Comparison of ENCODE assay signal across 20 cellular contexts in the genomic region with DNA sequence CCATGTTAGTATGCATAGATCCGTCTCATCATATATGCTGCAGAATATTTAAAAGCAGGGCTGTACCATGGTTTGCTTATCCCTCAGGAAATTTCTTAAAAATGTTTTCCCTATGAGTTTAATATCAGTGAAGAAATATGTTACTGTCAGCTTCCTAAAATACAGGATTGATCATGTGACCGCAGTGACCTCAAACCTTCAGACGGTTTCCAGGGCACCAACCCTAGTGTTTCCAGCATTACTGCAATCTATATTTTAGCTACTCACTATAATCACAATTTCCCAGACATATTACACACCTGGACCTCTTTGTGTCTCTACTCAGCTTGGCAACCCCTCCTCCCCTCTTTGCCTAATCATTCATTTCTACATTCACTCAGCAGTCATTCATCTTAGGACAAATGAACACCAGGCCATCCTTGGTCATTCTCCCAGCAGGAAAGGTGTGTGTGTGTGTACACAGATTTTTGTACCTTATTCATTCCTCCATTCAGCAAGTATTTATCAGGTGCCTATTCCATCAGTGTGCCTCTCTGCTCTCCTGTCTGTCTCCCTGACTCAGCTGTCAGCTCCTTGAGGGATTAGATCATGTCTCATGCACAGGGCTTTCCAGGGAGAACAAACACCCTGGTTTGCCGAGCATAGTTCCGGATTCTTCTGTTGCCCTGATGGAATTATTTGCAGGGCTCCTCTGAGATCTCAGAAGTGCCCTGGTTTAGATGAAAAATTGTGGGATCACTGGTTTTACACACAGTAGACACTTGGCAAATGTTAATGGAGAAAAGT. TPM values are rescaled to one million over a fixed set of nuclear protein-coding genes. Genes with fewer than 3 reads are reported as not detected.
DNase-seq lines count a peak whose midpoint lies in the region; FAIRE-seq and TF ChIP-seq lines count a peak whose summit lies in the region.
"Had no signal": no experiment of that assay in that cellular context is flagged by ENCODE, and none has a peak within 500 bp of the region (broad histone marks: within the 10 kb centered on the region; RNA-seq: fewer than 3 reads in every experiment).

No MANE protein-coding gene starts in this region.

- H3K36me3 ChIP-seq in SJSA1 = no peaks in the 10 kb centered on the region
- no peaks in the 10 kb centered on the region for H3K36me3 ChIP-seq in keratinocyte (ENCODE audit: control insufficient read depth in 2 of 2, extremely low read depth in 1 of 2, insufficient read depth in 2 of 2, low read length in 2 of 2)
- H3K36me3 ChIP-seq: esophagus squamous epithelium, sigmoid colon had no signal

- H3K4me2 ChIP-seq in keratinocyte (ENCODE audit: control insufficient read depth, extremely low read depth, insufficient read depth, low read depth, low read length) = no peak overlapping the region

- no peak overlapping the region for H2AFZ ChIP-seq in keratinocyte (ENCODE audit: control insufficient read depth, low read length)

- TF ChIP-seq RAD21 in Ishikawa (IDR thresholded peaks at IDR 0.05; ENCODE audit: low read depth) = no peak

- no peaks in the 10 kb centered on the region for H4K20me1 ChIP-seq in keratinocyte (ENCODE audit: control insufficient read depth, extremely low read depth, insufficient read depth, low read length)

- FAIRE-seq in keratinocyte (lab: Jason Lieb, UNC) = peak; percentile 44
- FAIRE-seq: H54 had no signal

- DNase-seq in AML-193 (lab: John Stamatoyannopoulos, UW) (peak; percentile 44 to 55), SJSA1 (ENCODE audit: low read depth in 1 of 2, low spot score in 2 of 2) (no peak), keratinocyte (ENCODE audit: low read depth, low spot score) (no peak), NCI-H2081 treated with DMSO at 0.1 percent for 48 hours (lab: John Stamatoyannopoulos, UW) (no peak)
- DNase-seq in activated CD4-positive, CD25-positive, alpha-beta regulatory T cell (lab: John Stamatoyannopoulos, UW) = no peak
- DNase-seq in activated CD4-positive, alpha-beta T cell treated with anti-CD3 and anti-CD28 coated beads, Interleukin-2, amount 50 U/mL, for 1 hour = no peak
- no peak for DNase-seq in stimulated activated CD4-positive, alpha-beta T cell treated with anti-CD3 and anti-CD28 coated beads, Interleukin-2, amount 100 ng/mL, for 24 hours
- DNase-seq: activated B cell treated with CpG ODN at 0.5 μM for 24 hours; activated CD4-positive, alpha-beta memory T cell treated with anti-CD3 and anti-CD28 coated beads, Interleukin-2, amount 10 ng/mL, durations not matched to agents 7 days and 5 days; activated naive CD4-positive, alpha-beta T cell treated with anti-CD3 and anti-CD28 coated beads, Interleukin-2, amount 50 U/mL, for 16 hours; activated T-cell treated with anti-CD3 and anti-CD28 coated beads, Interleukin-2, amount 50 U/mL, for 1 hour; CD4-positive, alpha-beta T cell; effector memory CD4-positive, alpha-beta T cell; esophagus squamous epithelium; left colon; naive thymus-derived CD8-positive, alpha-beta T cell; sigmoid colon; testis had no signal

- dilution Hi-C loops in keratinocyte (cut with MboI; ENCODE audit: extremely low pct_ligation_motif_present, low sequenced_read_pairs) = no loop called here

- peak overlapping the region; percentile 34; the same call in 1 of the 2 replicates for H3K27ac ChIP-seq in SJSA1
- H3K27ac ChIP-seq in keratinocyte (ENCODE audit: control insufficient read depth, insufficient read depth, low read length) = no peak overlapping the region
- H3K27ac ChIP-seq: esophagus squamous epithelium, sigmoid colon, testis had no signal

- H3K4me1 ChIP-seq in SJSA1 (replicated peaks) (peaks cover 37% of the 10 kb centered on the region), keratinocyte (ENCODE audit: control insufficient read depth, extremely low read depth, insufficient read depth, low read length) (peaks cover 9% of the 10 kb centered on the region)
- H3K4me1 ChIP-seq: testis had no signal

- H3K27me3 ChIP-seq in SJSA1 (replicated peaks) = no peaks in the 10 kb centered on the region
- no peaks in the 10 kb centered on the region for H3K27me3 ChIP-seq in keratinocyte (ENCODE audit: control insufficient read depth, extremely low read depth, insufficient read depth, low read length)
- H3K27me3 ChIP-seq: sigmoid colon, testis had no signal

- H3K9ac ChIP-seq in keratinocyte (ENCODE audit: control insufficient read depth, extremely low read depth, insufficient read depth, low read length) = no peak overlapping the region

- peaks cover 4% of the 10 kb centered on the region; the same call in 1 of the 2 replicates for H3K9me3 ChIP-seq in SJSA1 (replicated peaks)
- H3K9me3 ChIP-seq in keratinocyte (ENCODE audit: control insufficient read depth, low read depth, low read length) = peaks cover 2% of the 10 kb centered on the region
- H3K9me3 ChIP-seq: testis had no signal

- no peaks in the 10 kb centered on the region for H3K9me1 ChIP-seq in keratinocyte (ENCODE audit: control insufficient read depth, extremely low read depth, insufficient read depth, low read length)

- H3K79me2 ChIP-seq in keratinocyte (ENCODE audit: control insufficient read depth, insufficient read depth, low read length) = no peaks in the 10 kb centered on the region

- no peak for TF ChIP-seq CTCF in keratinocyte (optimal IDR thresholded peaks at IDR 0.05 in 1 of 3, IDR thresholded peaks at IDR 0.05 in 1 of 3, conservative IDR thresholded peaks at IDR 0.05 in 1 of 3; ENCODE audit: extremely low read depth in 1 of 3, insufficient read depth in 2 of 3, low read length in 3 of 3)

- no peak for TF ChIP-seq EP300 in Ishikawa (IDR thresholded peaks at IDR 0.05; ENCODE audit: borderline replicate concordance)

- H3K4me3 ChIP-seq in SJSA1 (no peak overlapping the region), keratinocyte (ENCODE audit: control insufficient read depth in 2 of 3, extremely low read depth in 1 of 3, insufficient read depth in 2 of 3, low read depth in 1 of 3, low read length in 3 of 3) (no peak overlapping the region)
- H3K4me3 ChIP-seq: esophagus squamous epithelium, sigmoid colon, testis had no signal

TF ChIP-seq in Ishikawa, 13 proteins besides CTCF, POLR2A, EP300 and RAD21:
- TF ChIP-seq NFIC (IDR thresholded peaks at IDR 0.05) = no peak
- TF ChIP-seq, protein P1, sequence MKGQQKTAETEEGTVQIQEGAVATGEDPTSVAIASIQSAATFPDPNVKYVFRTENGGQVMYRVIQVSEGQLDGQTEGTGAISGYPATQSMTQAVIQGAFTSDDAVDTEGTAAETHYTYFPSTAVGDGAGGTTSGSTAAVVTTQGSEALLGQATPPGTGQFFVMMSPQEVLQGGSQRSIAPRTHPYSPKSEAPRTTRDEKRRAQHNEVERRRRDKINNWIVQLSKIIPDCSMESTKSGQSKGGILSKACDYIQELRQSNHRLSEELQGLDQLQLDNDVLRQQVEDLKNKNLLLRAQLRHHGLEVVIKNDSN (IDR thresholded peaks at IDR 0.05) = 0 out of 2 replicates have a peak, but pooled peaks have one; percentile 32
- TF ChIP-seq, protein P2, sequence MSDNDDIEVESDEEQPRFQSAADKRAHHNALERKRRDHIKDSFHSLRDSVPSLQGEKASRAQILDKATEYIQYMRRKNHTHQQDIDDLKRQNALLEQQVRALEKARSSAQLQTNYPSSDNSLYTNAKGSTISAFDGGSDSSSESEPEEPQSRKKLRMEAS (IDR thresholded peaks at IDR 0.05) = no peak

RNA-seq across cellular contexts. Expression of a gene that starts 7.8 kb away (rescaled TPM):
- 219 and 257 TPM in 2 replicates for total RNA-seq in SJSA1 (2014; rRNA removed; shearing (Covaris generic))
- 149 to 228 TPM (median 162 TPM) in 3 replicates for polyA plus RNA-seq in keratinocyte
- 150 TPM for polyA plus RNA-seq in keratinocyte (2011; ENCODE audit: low read depth)
- 164 and 328 TPM in 2 replicates for polyA plus RNA-seq in keratinocyte (2011; cell fraction: cytosol; rRNA removed)
- polyA plus RNA-seq in keratinocyte (2011; cell fraction: nucleus; rRNA removed) = 104 and 109 TPM in 2 replicates
- 90.0 and 114 TPM in 2 replicates for polyA plus RNA-seq in keratinocyte (2012; ENCODE audit: low replicate concordance)
- 60.0 to 248 TPM (median 135 TPM) in 3 replicates for polyA minus RNA-seq in keratinocyte
- 89.4 TPM for polyA minus RNA-seq in keratinocyte (2011; cell fraction: cytosol; rRNA and poly(A)+ RNA removed)
- polyA minus RNA-seq in keratinocyte (2011; cell fraction: nucleus; rRNA and poly(A)+ RNA removed) = 36.1 and 59.3 TPM in 2 replicates

RNA-seq across cellular contexts. Expression of a gene that starts 50.0 kb away (rescaled TPM):
- total RNA-seq in SJSA1 (2014; rRNA removed; shearing (Covaris generic)) = 15.2 and 17.1 TPM in 2 replicates
- polyA plus RNA-seq in keratinocyte = 19.7 to 56.4 TPM (median 36.3 TPM) in 3 replicates
- polyA plus RNA-seq in keratinocyte (2011; ENCODE audit: low read depth) = 22.0 TPM
- 31.3 and 66.8 TPM in 2 replicates for polyA plus RNA-seq in keratinocyte (2011; cell fraction: cytosol; rRNA removed)
- polyA plus RNA-seq in keratinocyte (2011; cell fraction: nucleus; rRNA removed) = 92.9 and 134 TPM in 2 replicates
- polyA plus RNA-seq in keratinocyte (2012; ENCODE audit: low replicate concordance) = 46.3 and 103 TPM in 2 replicates
- 106 to 309 TPM (median 112 TPM) in 3 replicates for polyA minus RNA-seq in keratinocyte
- polyA minus RNA-seq in keratinocyte (2011; cell fraction: cytosol; rRNA and poly(A)+ RNA removed) = 157 TPM
- 191 and 201 TPM in 2 replicates for polyA minus RNA-seq in keratinocyte (2011; cell fraction: nucleus; rRNA and poly(A)+ RNA removed)

RNA-seq across cellular contexts. Expression of a gene that starts 57.6 kb away (rescaled TPM):
- total RNA-seq in SJSA1 (2014; rRNA removed; shearing (Covaris generic)) = not detected in 2 replicates
- 0.09 to 0.23 TPM (median 0.13 TPM) in 3 replicates for polyA plus RNA-seq in keratinocyte
- polyA plus RNA-seq in keratinocyte (2011; ENCODE audit: low read depth) = not detected
- 0.12 and 0.16 TPM in 2 replicates for polyA plus RNA-seq in keratinocyte (2011; cell fraction: cytosol; rRNA removed)
- 0.20 TPM in 2 replicates for polyA plus RNA-seq in keratinocyte (2011; cell fraction: nucleus; rRNA removed)
- polyA plus RNA-seq in keratinocyte (2012; ENCODE audit: low replicate concordance) = 0.07 and 0.21 TPM in 2 replicates
- 0.13 to 0.69 TPM (median 0.35 TPM) in 3 replicates for polyA minus RNA-seq in keratinocyte
- polyA minus RNA-seq in keratinocyte (2011; cell fraction: cytosol; rRNA and poly(A)+ RNA removed) = not detected
- 0.21 and 0.31 TPM in 2 replicates for polyA minus RNA-seq in keratinocyte (2011; cell fraction: nucleus; rRNA and poly(A)+ RNA removed)
- total RNA-seq: activated CD4-positive, alpha-beta memory T cell treated with anti-CD3 and anti-CD28 coated beads, Interleukin-2, amount 10 ng/mL, durations not matched to agents 7 days and 5 days; naive thymus-derived CD8-positive, alpha-beta T cell had no signal

Comparison
In these comparisons a context has a peak if more than half of its experiments do, and no peak if none do; other contexts are left out.
1. DNase-seq: peak in AML-193 (2 of 2); none in SJSA1 (0 of 2), keratinocyte (single experiment), activated CD4-positive, CD25-positive, alpha-beta regulatory T cell (0 of 4), activated CD4-positive, alpha-beta T cell treated with anti-CD3 and anti-CD28 coated beads, Interleukin-2, amount 50 U/mL, for 1 hour (single experiment), NCI-H2081 treated with DMSO at 0.1 percent for 48 hours (single experiment) and stimulated activated CD4-positive, alpha-beta T cell treated with anti-CD3 and anti-CD28 coated beads, Interleukin-2, amount 100 ng/mL, for 24 hours (0 of 2).